In genomic region chr10:94710578-94710977, GRCh38 we compare ENCODE assay signal across 37 cellular contexts. TPM values are rescaled to one million over a fixed set of nuclear protein-coding genes. Genes with fewer than 3 reads are reported as not detected.
"Had no signal": no experiment of that assay in that cellular context is flagged by ENCODE, and none has a peak within 500 bp of the region (broad histone marks: within the 10 kb centered on the region; RNA-seq: fewer than 3 reads in every experiment).

No MANE protein-coding gene starts in this region.

- DNase-seq: activated effector memory CD4-positive, alpha-beta T cell treated with anti-CD3 and anti-CD28 coated beads, Interleukin-2, amount 50 U/mL, for 16 hours; activated effector memory CD4-positive, alpha-beta T cell treated with Interleukin-2 at 50 U/mL for 16 hours; activated gamma-delta T cell; activated gamma-delta T cell treated with Interleukin-2 at 50 U/mL for 16 hours; activated naive CD4-positive, alpha-beta T cell; activated naive CD4-positive, alpha-beta T cell treated with anti-CD3 and anti-CD28 coated beads for 36 hours; activated naive CD4-positive, alpha-beta T cell treated with anti-CD3 and anti-CD28 coated beads, Interleukin-2, amount 10 ng/mL, durations not matched to agents 7 days and 5 days; activated naive CD4-positive, alpha-beta T cell treated with anti-CD3 and anti-CD28 coated beads, Interleukin-2, amount 50 U/mL, for 16 hours; activated naive CD4-positive, alpha-beta T cell treated with Interleukin-2 at 50 U/mL for 16 hours; activated naive CD8-positive, alpha-beta T cell treated with anti-CD3 and anti-CD28 coated beads for 36 hours; activated naive CD8-positive, alpha-beta T cell treated with anti-CD3 and anti-CD28 coated beads, Interleukin-2, amount 10 ng/mL, durations not matched to agents 7 days and 5 days; activated naive CD8-positive, alpha-beta T cell treated with anti-CD3 and anti-CD28 coated beads, Interleukin-2, amount 50 U/mL, for 24 hours; activated T-cell treated with anti-CD3 and anti-CD28 coated beads, Interleukin-2, amount 50 U/mL, for 1 hour; activated T-cell treated with anti-CD3 and anti-CD28 coated beads, Interleukin-2, amount 50 U/mL, for 24 hours; activated T-cell treated with anti-CD3 and anti-CD28 coated beads, Interleukin-2, amount 50 U/mL, for 4 hours; activated T-cell treated with anti-CD3 and anti-CD28 coated beads, Interleukin-2, amount 50 U/mL, for 48 hours; activated T-cell treated with anti-CD3 and anti-CD28 coated beads, Interleukin-2, amount 50 U/mL, for 72 hours; adrenal gland; amniotic stem cell; amygdala; anterior cingulate cortex; aorta; body of pancreas; brain microvascular endothelial cell; caudate nucleus; central memory CD4-positive, alpha-beta T cell; cerebellar nuclear complex had no signal

- ATAC-seq: activated naive CD4-positive, alpha-beta T cell treated with anti-CD3 and anti-CD28 coated beads, Interleukin-2, amount 50 U/mL, for 72 hours; activated naive CD8-positive, alpha-beta T cell treated with anti-CD3 and anti-CD28 coated beads, Interleukin-2, amount 50 U/mL, for 24 hours; activated T-cell treated with anti-CD3 and anti-CD28 coated beads, Interleukin-2, amount 50 U/mL, for 4 hours; activated T-cell treated with anti-CD3 and anti-CD28 coated beads, Interleukin-2, amount 50 U/mL, for 72 hours; activated T-helper 17 cell treated with anti-CD3 and anti-CD28 coated beads, Interleukin-2, amount 50 U/mL, for 72 hours; body of pancreas had no signal

RNA-seq across cellular contexts. Expression of gene CYP2C18, which starts 27.0 kb away (rescaled TPM):
- total RNA-seq: activated naive CD8-positive, alpha-beta T cell treated with anti-CD3 and anti-CD28 coated beads for 36 hours; activated naive CD8-positive, alpha-beta T cell treated with anti-CD3 and anti-CD28 coated beads, Interleukin-2, amount 10 ng/mL, durations not matched to agents 7 days and 5 days; activated T-cell treated with anti-CD3 and anti-CD28 coated beads, Interleukin-2, amount 50 U/mL, for 4 hours; adrenal gland; aorta; ascending aorta; astrocyte; breast epithelium; cardiac muscle cell; cardiac septum; cerebellum had no signal

RNA-seq across cellular contexts. Expression of gene CYP2C19, which starts 51.9 kb away (rescaled TPM):
- total RNA-seq: activated naive CD4-positive, alpha-beta T cell treated with anti-CD3 and anti-CD28 coated beads, Interleukin-2, amount 50 U/mL, for 72 hours; activated naive CD8-positive, alpha-beta T cell treated with anti-CD3 and anti-CD28 coated beads for 36 hours; activated naive CD8-positive, alpha-beta T cell treated with anti-CD3 and anti-CD28 coated beads, Interleukin-2, amount 10 ng/mL, durations not matched to agents 7 days and 5 days; activated T-helper 1 cell treated with anti-CD3 and anti-CD28 coated beads, Interleukin-12 subunit alpha, Interleukin-12 subunit beta, Interleukin-2, Interleukin-4 antibody, amounts not matched to agents 30 ng/mL and 10 ng/mL and 1 ng/mL, durations not matched to agents 14 hours and 24 hours and 36 hours; activated T-helper 2 cell treated with anti-CD3 and anti-CD28 coated beads, Interferon-gamma antibody, Interleukin-2, Interleukin-4, amounts not matched to agents 10 μg/mL and 5 μg/mL and 100 μg/mL, durations not matched to agents 14 hours and 24 hours and 36 hours; adrenal gland; aorta; ascending aorta; astrocyte; cardiac muscle cell; cardiac septum had no signal
